ENCODE assay signal across 24 cellular contexts in the genomic region with DNA sequence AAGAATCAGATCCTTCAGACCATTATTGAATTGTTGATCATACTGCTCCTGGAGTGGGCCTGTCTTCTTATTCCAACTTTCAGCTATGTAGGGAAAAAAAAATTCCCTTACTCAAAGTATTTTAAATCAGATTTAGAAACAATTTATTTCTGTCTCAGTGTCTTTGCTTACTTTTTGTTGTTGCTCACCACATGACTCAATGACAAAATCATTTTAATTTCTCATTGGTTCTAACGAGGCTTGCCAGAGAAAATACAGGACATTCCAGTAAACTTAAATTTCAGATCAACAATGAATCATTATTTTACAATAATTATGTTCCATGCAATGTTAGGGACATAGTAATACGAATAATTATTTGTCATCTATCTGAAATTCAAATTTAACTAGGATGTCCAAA.
"Had no signal": no experiment of that assay in that cellular context is flagged by ENCODE, and none has a peak within 500 bp of the region (broad histone marks: within the 10 kb centered on the region; RNA-seq: fewer than 3 reads in every experiment).

No MANE protein-coding gene starts in this region.

- H3K4me3 Mint-ChIP-seq: activated B cell treated with CpG ODN at 0.5 μM for 24 hours; activated CD4-positive, alpha-beta memory T cell treated with anti-CD3 and anti-CD28 coated beads for 36 hours; activated T-helper 1 cell treated with anti-CD3 and anti-CD28 coated beads, Interleukin-12 subunit alpha, Interleukin-12 subunit beta, Interleukin-2, Interleukin-4 antibody, amounts not matched to agents 30 ng/mL and 10 ng/mL and 1 ng/mL, durations not matched to agents 14 hours and 24 hours and 36 hours; dendritic cell treated with granulocyte-macrophage colony-stimulating factor and Interleukin-4, amounts not matched to agents 40 ng/mL and 50 ng/mL, for 4 days; nephron; T-helper 2 cell treated with Interferon-gamma antibody and Interleukin-4, amounts not matched to agents 5 μg/mL and 100 μg/mL, for 36 hours had no signal

- H3K27ac Mint-ChIP-seq: activated B cell treated with CpG ODN at 0.5 μM for 24 hours; activated CD4-positive, alpha-beta memory T cell treated with anti-CD3 and anti-CD28 coated beads for 36 hours; activated naive CD4-positive, alpha-beta T cell treated with anti-CD3 and anti-CD28 coated beads, Interleukin-2, amount 50 U/mL, for 72 hours; activated T-helper 1 cell treated with anti-CD3 and anti-CD28 coated beads, Interleukin-12 subunit alpha, Interleukin-12 subunit beta, Interleukin-2, Interleukin-4 antibody, amounts not matched to agents 30 ng/mL and 10 ng/mL and 1 ng/mL, durations not matched to agents 14 hours and 24 hours and 36 hours; dendritic cell treated with granulocyte-macrophage colony-stimulating factor and Interleukin-4, amounts not matched to agents 40 ng/mL and 50 ng/mL, for 4 days; T-helper 2 cell treated with Interferon-gamma antibody and Interleukin-4, amounts not matched to agents 5 μg/mL and 100 μg/mL, for 36 hours had no signal

- H3K9me3 ChIP-seq: gastrocnemius medialis, tibial artery, vagina had no signal

- H3K27ac ChIP-seq: gastrocnemius medialis, tibial artery, vagina had no signal

- DNase-seq: activated B cell treated with CpG ODN at 0.5 μM for 24 hours; activated CD4-positive, alpha-beta memory T cell treated with anti-CD3 and anti-CD28 coated beads for 36 hours; activated CD4-positive, alpha-beta T cell treated with anti-CD3 and anti-CD28 coated beads for 4 hours; activated gamma-delta T cell treated with Interleukin-2 at 50 U/mL for 16 hours; activated T-cell treated with anti-CD3 and anti-CD28 coated beads for 4 hours; effector CD8-positive, alpha-beta T cell; gastrocnemius medialis; head of caudate nucleus; midbrain; retina; stimulated activated CD4-positive, alpha-beta T cell treated with anti-CD3 and anti-CD28 coated beads, Interleukin-12 subunit alpha, Interleukin-12 subunit beta, amount 100 ng/mL, for 4 hours; stimulated activated CD4-positive, alpha-beta T cell treated with anti-CD3 and anti-CD28 coated beads, Interleukin-1b, Interleukin-23, amount 100 ng/mL, for 48 hours; stimulated activated CD8-positive, alpha-beta memory T cell treated with anti-CD3 and anti-CD28 coated beads, Interleukin-4, amount 100 ng/mL, for 48 hours; stimulated activated naive CD4-positive, alpha-beta T cell treated with Interleukin-2 at 50 U/mL for 16 hours; substantia nigra; tibial artery had no signal

- H3K4me1 ChIP-seq: gastrocnemius medialis, vagina had no signal

- H3K27me3 ChIP-seq: gastrocnemius medialis, tibial artery, vagina had no signal

- H3K27me3 Mint-ChIP-seq: activated B cell treated with CpG ODN at 0.5 μM for 24 hours; dendritic cell treated with granulocyte-macrophage colony-stimulating factor and Interleukin-4, amounts not matched to agents 40 ng/mL and 50 ng/mL, for 4 days had no signal

- H3K36me3 ChIP-seq: gastrocnemius medialis, tibial artery, vagina had no signal

- ATAC-seq: activated naive CD4-positive, alpha-beta T cell treated with anti-CD3 and anti-CD28 coated beads, Interleukin-2, amount 50 U/mL, for 72 hours; esophagus mucosa; gastrocnemius medialis had no signal

- H3K4me3 ChIP-seq: gastrocnemius medialis, lung, tibial artery, vagina had no signal
